Comparison of ENCODE assay signal across 22 cellular contexts in the genomic region with DNA sequence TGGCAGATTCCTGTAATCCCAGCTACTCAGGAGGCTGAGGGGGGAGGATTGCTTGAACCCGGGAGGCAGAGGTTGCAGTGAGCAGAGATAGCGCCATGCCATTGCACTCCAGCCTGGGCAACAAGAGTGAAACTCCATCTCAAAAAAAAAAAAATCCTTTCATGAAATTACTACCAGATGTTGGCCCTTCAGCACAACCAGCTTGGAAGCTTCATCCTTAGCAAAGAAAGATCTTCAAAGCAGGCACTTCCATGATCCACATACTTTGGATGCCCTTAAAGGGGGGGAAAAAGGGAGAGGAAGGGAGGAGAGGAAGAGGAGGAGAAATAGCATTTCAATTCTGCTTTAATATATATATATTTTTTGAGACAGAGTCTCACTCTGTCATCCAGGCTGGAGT. TPM values are rescaled to one million over a fixed set of nuclear protein-coding genes. Genes with fewer than 3 reads are reported as not detected.
"Had no signal": no experiment of that assay in that cellular context is flagged by ENCODE, and none has a peak within 500 bp of the region (broad histone marks: within the 10 kb centered on the region; RNA-seq: fewer than 3 reads in every experiment).

No MANE protein-coding gene starts in this region.

- H3K27ac ChIP-seq: gastroesophageal sphincter, tibial artery had no signal

- H3K36me3 ChIP-seq: gastroesophageal sphincter, tibial artery had no signal

- H3K9me3 ChIP-seq: gastroesophageal sphincter, tibial artery had no signal

- H3K4me1 Mint-ChIP-seq: stimulated activated effector memory CD8-positive, alpha-beta T cell treated with anti-CD3 and anti-CD28 coated beads, Interleukin-12 subunit alpha, Interleukin-12 subunit beta, amount 100 ng/mL, for 72 hours had no signal

- H3K27ac Mint-ChIP-seq: activated naive CD8-positive, alpha-beta T cell treated with anti-CD3 and anti-CD28 coated beads, Interleukin-2, amount 10 ng/mL, durations not matched to agents 7 days and 5 days; activated T-cell treated with anti-CD3 and anti-CD28 coated beads, Interleukin-2, amount 50 U/mL, for 24 hours; activated T-helper 2 cell treated with anti-CD3 and anti-CD28 coated beads, Interferon-gamma antibody, Interleukin-2, Interleukin-4, amounts not matched to agents 10 μg/mL and 5 μg/mL and 100 μg/mL, durations not matched to agents 14 hours and 24 hours and 36 hours; dendritic cell treated with granulocyte-macrophage colony-stimulating factor and Interleukin-4, amounts not matched to agents 40 ng/mL and 50 ng/mL, for 4 days; nephron progenitor cell; stimulated activated effector memory CD8-positive, alpha-beta T cell treated with anti-CD3 and anti-CD28 coated beads, Interleukin-12 subunit alpha, Interleukin-12 subunit beta, amount 100 ng/mL, for 72 hours; stimulated activated naive CD8-positive, alpha-beta T cell treated with anti-CD3 and anti-CD28 coated beads, Interleukin-15, amount 100 ng/mL, for 72 hours; T-cell had no signal

- H3K9me3 Mint-ChIP-seq: activated naive CD8-positive, alpha-beta T cell treated with anti-CD3 and anti-CD28 coated beads, Interleukin-2, amount 10 ng/mL, durations not matched to agents 7 days and 5 days; activated T-cell treated with anti-CD3 and anti-CD28 coated beads, Interleukin-2, amount 50 U/mL, for 24 hours; activated T-helper 2 cell treated with anti-CD3 and anti-CD28 coated beads, Interferon-gamma antibody, Interleukin-2, Interleukin-4, amounts not matched to agents 10 μg/mL and 5 μg/mL and 100 μg/mL, durations not matched to agents 14 hours and 24 hours and 36 hours; dendritic cell treated with granulocyte-macrophage colony-stimulating factor and Interleukin-4, amounts not matched to agents 40 ng/mL and 50 ng/mL, for 4 days; stimulated activated effector memory CD8-positive, alpha-beta T cell treated with anti-CD3 and anti-CD28 coated beads, Interleukin-12 subunit alpha, Interleukin-12 subunit beta, amount 100 ng/mL, for 72 hours; stimulated activated naive CD8-positive, alpha-beta T cell treated with anti-CD3 and anti-CD28 coated beads, Interleukin-15, amount 100 ng/mL, for 72 hours; T-cell had no signal

- H3K27me3 Mint-ChIP-seq: dendritic cell treated with granulocyte-macrophage colony-stimulating factor and Interleukin-4, amounts not matched to agents 40 ng/mL and 50 ng/mL, for 4 days; stimulated activated naive CD8-positive, alpha-beta T cell treated with anti-CD3 and anti-CD28 coated beads, Interleukin-15, amount 100 ng/mL, for 72 hours; T-cell had no signal

- H3K27me3 ChIP-seq: gastroesophageal sphincter, tibial artery had no signal

- H3K36me3 Mint-ChIP-seq: activated naive CD8-positive, alpha-beta T cell treated with anti-CD3 and anti-CD28 coated beads, Interleukin-2, amount 10 ng/mL, durations not matched to agents 7 days and 5 days; stimulated activated effector memory CD8-positive, alpha-beta T cell treated with anti-CD3 and anti-CD28 coated beads, Interleukin-12 subunit alpha, Interleukin-12 subunit beta, amount 100 ng/mL, for 72 hours; T-cell had no signal

- H3K4me3 ChIP-seq: gastroesophageal sphincter, tibial artery had no signal

- H3K4me3 Mint-ChIP-seq: activated naive CD8-positive, alpha-beta T cell treated with anti-CD3 and anti-CD28 coated beads, Interleukin-2, amount 10 ng/mL, durations not matched to agents 7 days and 5 days; activated T-cell treated with anti-CD3 and anti-CD28 coated beads, Interleukin-2, amount 50 U/mL, for 24 hours; dendritic cell treated with granulocyte-macrophage colony-stimulating factor and Interleukin-4, amounts not matched to agents 40 ng/mL and 50 ng/mL, for 4 days; nephron progenitor cell; stimulated activated effector memory CD8-positive, alpha-beta T cell treated with anti-CD3 and anti-CD28 coated beads, Interleukin-12 subunit alpha, Interleukin-12 subunit beta, amount 100 ng/mL, for 72 hours; stimulated activated naive CD8-positive, alpha-beta T cell treated with anti-CD3 and anti-CD28 coated beads, Interleukin-15, amount 100 ng/mL, for 72 hours; T-cell had no signal

- DNase-seq: activated CD8-positive, alpha-beta memory T cell treated with anti-CD3 and anti-CD28 coated beads for 24 hours; activated CD8-positive, alpha-beta memory T cell treated with anti-CD3 and anti-CD28 coated beads, Interleukin-2, amount 50 U/mL, for 4 hours; activated naive CD4-positive, alpha-beta T cell treated with Interleukin-2 at 50 U/mL for 16 hours; activated naive CD8-positive, alpha-beta T cell treated with anti-CD3 and anti-CD28 coated beads, Interleukin-2, amount 10 ng/mL, durations not matched to agents 7 days and 5 days; activated T-cell treated with anti-CD3 and anti-CD28 coated beads, Interleukin-2, amount 50 U/mL, for 24 hours; amygdala; cerebellar nuclear complex; effector CD4-positive, alpha-beta T cell; head of caudate nucleus; hypothalamus; midbrain; nephron progenitor cell; nucleus accumbens; small intestine; stimulated activated CD4-positive, alpha-beta T cell treated with anti-CD3 and anti-CD28 coated beads, Interleukin-2, amount 100 ng/mL, for 24 hours; stimulated activated naive CD8-positive, alpha-beta T cell treated with anti-CD3 and anti-CD28 coated beads, Interleukin-15, amount 100 ng/mL, for 72 hours; T-cell; tibial artery had no signal

RNA-seq across cellular contexts. Expression of a gene that starts 23.6 kb away (rescaled TPM):
- total RNA-seq: activated T-helper 2 cell treated with anti-CD3 and anti-CD28 coated beads, Interferon-gamma antibody, Interleukin-2, Interleukin-4, amounts not matched to agents 10 μg/mL and 5 μg/mL and 100 μg/mL, durations not matched to agents 14 hours and 24 hours and 36 hours had no signal
